ENCODE assay signal across 8 cellular contexts in genomic region chr17:10292057-10292931, GRCh38.
DNase-seq lines count a peak whose midpoint lies in the region; ATAC-seq and TF ChIP-seq lines count a peak whose summit lies in the region.

No MANE protein-coding gene starts in this region.

- H3K27me3 Mint-ChIP-seq in mesothelial cell of epicardium (ENCODE audit: low read depth), result peaks cover 19% of the 10 kb centered on the region

- no peak overlapping the region for H3K4me3 Mint-ChIP-seq in mesothelial cell of epicardium

- DNase-seq in GM13977 (ENCODE audit: low spot score) (peak; percentile 59), mesothelial cell of epicardium (ENCODE audit: low spot score in 2 of 2, unreplicated experiment in 2 of 2) (no peak), glomerular visceral epithelial cell (ENCODE audit: extremely low spot score) (no peak), iPS-NIHi11 (ENCODE audit: low spot score) (no peak), NCI-H2171 treated with DMSO at 0.1 percent for 48 hours (lab: John Stamatoyannopoulos, UW) (no peak)
- no peak for DNase-seq in stimulated activated CD4-positive, alpha-beta T cell treated with anti-CD3 and anti-CD28 coated beads, Interleukin-4, amount 100 ng/mL, for 1 hour

- in situ Hi-C loops in GM13977 (cut with MboI; ENCODE audit: low pct_unique_long_range_greater_than_20kb, low sequenced_read_pairs, unreplicated experiment), result no loop called here

- TF ChIP-seq CTCF in GM13977 (IDR thresholded peaks at IDR 0.05; ENCODE audit: extremely low read depth, insufficient read depth, missing control alignments) (no peak), mesothelial cell of epicardium (IDR thresholded peaks at IDR 0.05; ENCODE audit: unreplicated experiment) (no peak)

- H3K27ac Mint-ChIP-seq in mesothelial cell of epicardium, result peak overlapping the region; percentile 26

- ATAC-seq in HG02798 (IDR thresholded peaks at IDR 0.05; ENCODE audit: poor library complexity, unreplicated experiment), result peak; percentile 67
- peak; percentile 31 for ATAC-seq in SK-N-SH treated with all-trans-retinoic acid at 6 μM for 48 hours

- H3K4me1 Mint-ChIP-seq in mesothelial cell of epicardium, result peaks cover 12% of the 10 kb centered on the region

- no peaks in the 10 kb centered on the region for H3K9me3 Mint-ChIP-seq in mesothelial cell of epicardium

- H3K36me3 Mint-ChIP-seq in mesothelial cell of epicardium, result no peaks in the 10 kb centered on the region

TF ChIP-seq in SK-N-SH treated with all-trans-retinoic acid at 6 μM for 48 hours, 23 proteins besides CTCF, POLR2A, EP300 and RAD21:
- no peak for TF ChIP-seq CSRNP3 (CRISPR knock-in tag; IDR thresholded peaks at IDR 0.05)
- no peak for TF ChIP-seq PATZ1 (CRISPR knock-in tag; IDR thresholded peaks at IDR 0.05; ENCODE audit: borderline replicate concordance)
- TF ChIP-seq ARNTL (CRISPR knock-in tag; IDR thresholded peaks at IDR 0.05; ENCODE audit: borderline replicate concordance, low read depth), result no peak
- no peak for TF ChIP-seq TCF4 (CRISPR knock-in tag; IDR thresholded peaks at IDR 0.05; ENCODE audit: borderline replicate concordance)
- TF ChIP-seq TSHZ2 (CRISPR knock-in tag; IDR thresholded peaks at IDR 0.05), result no peak
- no peak for TF ChIP-seq ISL1 (CRISPR knock-in tag; IDR thresholded peaks at IDR 0.05)
- TF ChIP-seq TOX (CRISPR knock-in tag; IDR thresholded peaks at IDR 0.05; ENCODE audit: borderline replicate concordance), result no peak
- TF ChIP-seq ZNF565 (CRISPR knock-in tag; conservative IDR thresholded peaks at IDR 0.05; ENCODE audit: low read depth), result no peak
- TF ChIP-seq ZFP30 (CRISPR knock-in tag; IDR thresholded peaks at IDR 0.05), result no peak
- no peak for TF ChIP-seq ZNF70 (CRISPR knock-in tag; IDR thresholded peaks at IDR 0.05)
- TF ChIP-seq CREB5 (CRISPR knock-in tag; IDR thresholded peaks at IDR 0.05; ENCODE audit: low read depth), result no peak
- TF ChIP-seq SNAI2 (CRISPR knock-in tag; IDR thresholded peaks at IDR 0.05), result no peak
- TF ChIP-seq GLIS3 (CRISPR knock-in tag; IDR thresholded peaks at IDR 0.05), result no peak
- TF ChIP-seq ZNF8 (CRISPR knock-in tag; IDR thresholded peaks at IDR 0.05), result no peak
- TF ChIP-seq PPARA (CRISPR knock-in tag; IDR thresholded peaks at IDR 0.05; ENCODE audit: borderline replicate concordance), result no peak
- no peak for TF ChIP-seq RARB (CRISPR knock-in tag; IDR thresholded peaks at IDR 0.05)
- TF ChIP-seq BACH2 (CRISPR knock-in tag; IDR thresholded peaks at IDR 0.05; ENCODE audit: borderline replicate concordance), result no peak
- no peak for TF ChIP-seq OSR1 (CRISPR knock-in tag; IDR thresholded peaks at IDR 0.05)
